In the genomic region with DNA sequence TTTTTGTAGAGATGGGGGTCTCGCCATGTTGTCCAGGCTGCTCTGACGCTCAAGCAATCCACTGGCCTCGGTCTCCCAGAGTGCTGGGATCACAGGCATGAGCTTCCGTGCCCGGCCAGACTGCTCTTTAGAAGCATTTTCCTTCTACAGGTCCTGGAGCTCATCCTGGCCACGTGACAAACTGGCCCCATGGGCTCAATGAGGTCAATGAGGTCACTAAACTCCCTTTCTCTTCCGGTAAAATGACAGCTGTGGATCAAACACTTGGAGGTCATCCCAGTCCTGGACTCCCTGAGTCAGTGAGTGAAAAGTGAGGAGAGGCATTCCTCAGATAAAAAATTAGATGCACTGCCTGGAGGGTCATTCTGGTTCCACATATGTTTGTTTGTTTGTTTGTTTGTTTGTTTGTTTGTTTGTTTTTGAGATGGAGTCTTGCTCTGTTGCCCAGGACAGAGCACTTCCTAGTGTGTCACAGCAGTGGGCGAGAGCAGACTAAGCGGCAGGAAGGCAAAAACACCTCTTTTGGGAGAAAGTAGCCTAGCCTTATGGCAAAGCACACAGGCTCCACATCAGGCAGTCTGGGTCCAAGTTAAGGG, we compare ENCODE assay signal across 23 cellular contexts.
DNase-seq lines count a peak whose midpoint lies in the region; ATAC-seq and TF ChIP-seq lines count a peak whose summit lies in the region.
"Had no signal": no experiment of that assay in that cellular context is flagged by ENCODE, and none has a peak within 500 bp of the region (broad histone marks: within the 10 kb centered on the region; RNA-seq: fewer than 3 reads in every experiment).

No MANE protein-coding gene starts in this region.

- DNase-seq in left ventricle myocardium superior = no peak
- no peak for DNase-seq in right cardiac atrium
- peak in 2 of 3 donors; percentile 85 to 87 for DNase-seq in right lobe of liver
- DNase-seq in trophoblast cell = peak in 1 of 2 donors; percentile 38
- no peak for DNase-seq in MG63
- DNase-seq in SHP77 (lab: John Stamatoyannopoulos, UW) = no peak
- DNase-seq: activated B cell treated with CpG ODN at 0.5 μM for 24 hours; activated CD8-positive, alpha-beta T cell treated with anti-CD3 and anti-CD28 coated beads, Interleukin-2, amount 10 ng/mL, durations not matched to agents 7 days and 5 days; activated T-cell treated with anti-CD3 and anti-CD28 coated beads, Interleukin-2, amount 50 U/mL, for 48 hours; foreskin fibroblast; kidney; NCI-H1930; NCI-H446; occipital lobe; SHP77 treated with DMSO at 0.1 percent for 48 hours; stimulated activated CD4-positive, alpha-beta T cell treated with anti-CD3 and anti-CD28 coated beads, Interleukin-12 subunit alpha, Interleukin-12 subunit beta, amount 100 ng/mL, for 4 hours; T-helper 17 cell; transverse colon had no signal

- peak overlapping the region; percentile 40 for H3K18ac ChIP-seq in trophoblast cell (ENCODE audit: low read length)

- H3K9ac ChIP-seq in trophoblast cell (ENCODE audit: low read length) = no peak overlapping the region

- peaks cover 7% of the 10 kb centered on the region for H3K79me1 ChIP-seq in trophoblast cell (ENCODE audit: low read length)

- peak overlapping the region; percentile 32 for H2AFZ ChIP-seq in trophoblast cell (ENCODE audit: insufficient read depth, low read length, poor library complexity)

- peak; percentile 45 for TF ChIP-seq POLR2A in right lobe of liver (IDR thresholded peaks at IDR 0.05)

- peak overlapping the region; percentile 46 for H3K4ac ChIP-seq in trophoblast cell (ENCODE audit: low read depth, low read length)

- peaks cover 12% of the 10 kb centered on the region for H3K79me2 ChIP-seq in trophoblast cell (ENCODE audit: control insufficient read depth, insufficient read depth, low read length, poor library complexity)

- H4K8ac ChIP-seq in trophoblast cell (ENCODE audit: low read depth, low read length) = peak overlapping the region; percentile 12

- H2BK12ac ChIP-seq in trophoblast cell (ENCODE audit: low read length) = peak overlapping the region; percentile 0

- H3K23ac ChIP-seq in trophoblast cell (ENCODE audit: low read length) = no peak overlapping the region

- intact Hi-C loops in left ventricle myocardium superior (cut with micrococcal nuclease) = no loop called here
- intact Hi-C loops in right cardiac atrium (cut with DNase I) = loop anchor here in 2 of 4 donors (10.0 kb wide), 2 partner anchors 138 to 368 kb away; partner anchors contain the start of gene TNS3 (in 1 of the 2)
- intact Hi-C loops in right lobe of liver (cut with DNase I) = no loop called here

- H4K91ac ChIP-seq in trophoblast cell (ENCODE audit: low read depth, low read length) = peak overlapping the region; percentile 25

- H3K27me3 ChIP-seq in right cardiac atrium (ENCODE audit: control insufficient read depth, insufficient read depth) = no peaks in the 10 kb centered on the region
- no peaks in the 10 kb centered on the region for H3K27me3 ChIP-seq in right lobe of liver
- H3K27me3 ChIP-seq in trophoblast cell (ENCODE audit: insufficient read depth, low read length) = no peaks in the 10 kb centered on the region
- H3K27me3 ChIP-seq in MG63 = no peaks in the 10 kb centered on the region
- H3K27me3 ChIP-seq: BLaER1 treated with 17β-estradiol and CSF1 and Interleukin-3, amounts not matched to agents 10 nM and 100 nM; transverse colon had no signal

- no peak overlapping the region for H3K4me3 ChIP-seq in right cardiac atrium (ENCODE audit: low read length)
- peak overlapping the region in 1 of 3 donors; percentile 6 for H3K4me3 ChIP-seq in right lobe of liver
- no peak overlapping the region for H3K4me3 ChIP-seq in trophoblast cell (ENCODE audit: low read depth, low read length)
- no peak overlapping the region for H3K4me3 ChIP-seq in urinary bladder (ENCODE audit: low read depth, low read length)
- no peak overlapping the region for H3K4me3 ChIP-seq in MG63
- H3K4me3 ChIP-seq: A549; BLaER1 treated with 17β-estradiol and CSF1 and Interleukin-3, amounts not matched to agents 10 nM and 100 nM; coronary artery; transverse colon had no signal

- H3K36me3 ChIP-seq in right lobe of liver = no peaks in the 10 kb centered on the region
- peaks cover 14 to 32% of the 10 kb centered on the region in 2 experiments for H3K36me3 ChIP-seq in trophoblast cell (ENCODE audit: control insufficient read depth in 1 of 2, insufficient read depth in 2 of 2, low read length in 2 of 2)
- no peaks in the 10 kb centered on the region for H3K36me3 ChIP-seq in urinary bladder (ENCODE audit: insufficient read depth)
- no peaks in the 10 kb centered on the region for H3K36me3 ChIP-seq in MG63
- H3K36me3 ChIP-seq: transverse colon had no signal

- no peak overlapping the region for H3K27ac ChIP-seq in right cardiac atrium (ENCODE audit: low read length)
- peak overlapping the region in 2 of 3 donors; percentile 13 to 67 for H3K27ac ChIP-seq in right lobe of liver
- H3K27ac ChIP-seq in trophoblast cell (ENCODE audit: low read depth, low read length) = no peak overlapping the region
- peak overlapping the region; percentile 46 for H3K27ac ChIP-seq in urinary bladder (ENCODE audit: low read depth)
- H3K27ac ChIP-seq: BLaER1 treated with 17β-estradiol and CSF1 and Interleukin-3, amounts not matched to agents 10 nM and 100 nM had no signal

- H2AK5ac ChIP-seq in trophoblast cell (ENCODE audit: low read length) = peak overlapping the region; percentile 9

- no peak overlapping the region for H2BK5ac ChIP-seq in trophoblast cell (ENCODE audit: low read depth, low read length, poor library complexity)

- H3K4me1 ChIP-seq in right cardiac atrium (ENCODE audit: control insufficient read depth, insufficient read depth, low read length) (peaks cover 7% of the 10 kb centered on the region), right lobe of liver (peaks cover 0 to 77% (median 35%) of the 10 kb centered on the region in 4 donors), trophoblast cell (ENCODE audit: control insufficient read depth in 1 of 2, insufficient read depth in 2 of 2, low read length in 2 of 2) (peaks cover 20% of the 10 kb centered on the region in 2 experiments), urinary bladder (ENCODE audit: insufficient read depth) (no peaks in the 10 kb centered on the region)

- H2BK120ac ChIP-seq in trophoblast cell (ENCODE audit: insufficient read depth, low read length, poor library complexity) = no peak overlapping the region

- no peak overlapping the region for H3K14ac ChIP-seq in trophoblast cell (ENCODE audit: low read length)

- no peak overlapping the region for H4K12ac ChIP-seq in trophoblast cell (ENCODE audit: low read depth, low read length)

- ATAC-seq in left ventricle myocardium superior (peak; percentile 10), right cardiac atrium (no peak), right lobe of liver (peak; percentile 60 to 76 (median 70)), HG03097 (IDR thresholded peaks at IDR 0.05; ENCODE audit: low FRiP score, unreplicated experiment) (no peak)
- ATAC-seq: activated CD8-positive, alpha-beta T cell treated with anti-CD3 and anti-CD28 coated beads, Interleukin-2, amount 10 ng/mL, durations not matched to agents 7 days and 5 days; T-helper 17 cell had no signal

- no peak for TF ChIP-seq CTCF in right lobe of liver (IDR thresholded peaks at IDR 0.05)

- 62% methylated on average over 9 of the region's 9 CpGs for WGBS in right cardiac atrium
- WGBS in right lobe of liver (ENCODE audit: insufficient coverage, low coverage, low lambda C conversion rate, missing lambda C conversion rate) = 39% methylated on average over 9 of the region's 9 CpGs
- WGBS in trophoblast cell (ENCODE audit: extremely low coverage, insufficient coverage, insufficient read length) = no CpG with 5 or more reads among the region's 9 CpGs
- 80% methylated on average over 9 of the region's 9 CpGs for WGBS in urinary bladder

- no peak overlapping the region for H3K4me2 ChIP-seq in trophoblast cell (ENCODE audit: low read length)
- H3K4me2 ChIP-seq: A549 had no signal

- H3K9me3 ChIP-seq in right cardiac atrium (ENCODE audit: control insufficient read depth, low read length) = no peaks in the 10 kb centered on the region
- H3K9me3 ChIP-seq in right lobe of liver = no peaks in the 10 kb centered on the region
- H3K9me3 ChIP-seq in trophoblast cell (ENCODE audit: insufficient read depth, low read depth, low read length) = no peaks in the 10 kb centered on the region
- no peaks in the 10 kb centered on the region for H3K9me3 ChIP-seq in MG63
- H3K9me3 ChIP-seq: A549; BLaER1 treated with 17β-estradiol and CSF1 and Interleukin-3, amounts not matched to agents 10 nM and 100 nM; transverse colon had no signal

Comparison
In these comparisons a context has a peak if more than half of its experiments do, and no peak if none do; other contexts are left out.
1. ATAC-seq: peak in left ventricle myocardium superior (single experiment) and right lobe of liver (4 of 4); none in right cardiac atrium (0 of 2) and HG03097 (single experiment).
2. DNase-seq: peak in right lobe of liver (2 of 3); none in left ventricle myocardium superior (single experiment), right cardiac atrium (0 of 3), MG63 (single experiment) and SHP77 (0 of 2).
3. H3K27ac ChIP-seq: peak in right lobe of liver (2 of 3) and urinary bladder (single experiment); none in right cardiac atrium (single experiment) and trophoblast cell (single experiment).